1 cellular context compared by ENCODE assay signal in the genomic region with DNA sequence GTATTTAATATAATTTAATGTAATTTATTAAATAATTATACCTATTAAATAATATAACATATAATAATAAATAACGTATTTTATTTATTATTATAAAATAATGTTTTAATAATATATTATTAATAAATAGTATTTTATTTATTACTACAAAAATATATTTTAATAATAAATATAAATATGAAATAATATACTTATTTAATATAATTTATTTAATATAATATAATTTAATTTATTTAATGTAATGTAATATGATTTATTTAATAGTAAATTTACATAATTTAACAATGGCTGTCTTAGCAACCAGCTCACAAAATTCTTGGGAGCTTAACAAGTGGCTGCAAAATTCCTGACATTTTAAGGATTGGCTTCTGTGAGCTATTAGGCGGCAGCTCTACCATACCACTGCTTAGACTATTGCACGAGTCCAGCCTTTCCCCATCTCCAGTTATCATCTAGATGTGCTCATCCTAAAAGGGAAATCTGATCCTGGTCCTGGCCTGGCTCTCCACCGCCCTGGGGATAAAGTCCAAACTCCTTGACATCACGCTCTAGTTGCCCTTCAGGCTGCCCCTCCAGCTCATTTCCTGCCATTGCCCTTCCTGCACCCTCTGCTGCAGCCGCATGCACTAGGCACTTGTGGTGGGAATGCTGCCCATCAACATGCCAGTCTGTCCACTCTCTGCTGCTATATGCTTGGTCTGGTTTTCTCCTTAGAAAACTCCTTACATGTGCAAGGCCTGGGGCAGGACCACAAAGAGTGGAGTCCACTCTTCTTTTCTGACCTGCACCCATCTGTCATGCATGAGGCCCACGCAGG.
TF ChIP-seq lines count a peak whose summit lies in the region.

No MANE protein-coding gene starts in this region.

TF ChIP-seq in HepG2, 621 proteins besides CTCF, POLR2A, EP300 and RAD21 (continued from another document and continues in another):
- TF ChIP-seq, protein P1, sequence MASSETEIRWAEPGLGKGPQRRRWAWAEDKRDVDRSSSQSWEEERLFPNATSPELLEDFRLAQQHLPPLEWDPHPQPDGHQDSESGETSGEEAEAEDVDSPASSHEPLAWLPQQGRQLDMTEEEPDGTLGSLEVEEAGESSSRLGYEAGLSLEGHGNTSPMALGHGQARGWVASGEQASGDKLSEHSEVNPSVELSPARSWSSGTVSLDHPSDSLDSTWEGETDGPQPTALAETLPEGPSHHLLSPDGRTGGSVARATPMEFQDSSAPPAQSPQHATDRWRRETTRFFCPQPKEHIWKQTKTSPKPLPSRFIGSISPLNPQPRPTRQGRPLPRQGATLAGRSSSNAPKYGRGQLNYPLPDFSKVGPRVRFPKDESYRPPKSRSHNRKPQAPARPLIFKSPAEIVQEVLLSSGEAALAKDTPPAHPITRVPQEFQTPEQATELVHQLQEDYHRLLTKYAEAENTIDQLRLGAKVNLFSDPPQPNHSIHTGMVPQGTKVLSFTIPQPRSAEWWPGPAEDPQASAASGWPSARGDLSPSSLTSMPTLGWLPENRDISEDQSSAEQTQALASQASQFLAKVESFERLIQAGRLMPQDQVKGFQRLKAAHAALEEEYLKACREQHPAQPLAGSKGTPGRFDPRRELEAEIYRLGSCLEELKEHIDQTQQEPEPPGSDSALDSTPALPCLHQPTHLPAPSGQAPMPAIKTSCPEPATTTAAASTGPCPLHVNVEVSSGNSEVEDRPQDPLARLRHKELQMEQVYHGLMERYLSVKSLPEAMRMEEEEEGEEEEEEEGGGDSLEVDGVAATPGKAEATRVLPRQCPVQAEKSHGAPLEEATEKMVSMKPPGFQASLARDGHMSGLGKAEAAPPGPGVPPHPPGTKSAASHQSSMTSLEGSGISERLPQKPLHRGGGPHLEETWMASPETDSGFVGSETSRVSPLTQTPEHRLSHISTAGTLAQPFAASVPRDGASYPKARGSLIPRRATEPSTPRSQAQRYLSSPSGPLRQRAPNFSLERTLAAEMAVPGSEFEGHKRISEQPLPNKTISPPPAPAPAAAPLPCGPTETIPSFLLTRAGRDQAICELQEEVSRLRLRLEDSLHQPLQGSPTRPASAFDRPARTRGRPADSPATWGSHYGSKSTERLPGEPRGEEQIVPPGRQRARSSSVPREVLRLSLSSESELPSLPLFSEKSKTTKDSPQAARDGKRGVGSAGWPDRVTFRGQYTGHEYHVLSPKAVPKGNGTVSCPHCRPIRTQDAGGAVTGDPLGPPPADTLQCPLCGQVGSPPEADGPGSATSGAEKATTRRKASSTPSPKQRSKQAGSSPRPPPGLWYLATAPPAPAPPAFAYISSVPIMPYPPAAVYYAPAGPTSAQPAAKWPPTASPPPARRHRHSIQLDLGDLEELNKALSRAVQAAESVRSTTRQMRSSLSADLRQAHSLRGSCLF (CRISPR knock-in tag; IDR thresholded peaks at IDR 0.05; ENCODE audit: borderline replicate concordance), result no peak
- TF ChIP-seq ATAD3A (CRISPR knock-in tag; IDR thresholded peaks at IDR 0.05), result no peak
- no peak for TF ChIP-seq GPN1 (CRISPR knock-in tag; IDR thresholded peaks at IDR 0.05; ENCODE audit: borderline replicate concordance)
- TF ChIP-seq SMARCC2 (IDR thresholded peaks at IDR 0.05), result no peak
- TF ChIP-seq, protein P2, sequence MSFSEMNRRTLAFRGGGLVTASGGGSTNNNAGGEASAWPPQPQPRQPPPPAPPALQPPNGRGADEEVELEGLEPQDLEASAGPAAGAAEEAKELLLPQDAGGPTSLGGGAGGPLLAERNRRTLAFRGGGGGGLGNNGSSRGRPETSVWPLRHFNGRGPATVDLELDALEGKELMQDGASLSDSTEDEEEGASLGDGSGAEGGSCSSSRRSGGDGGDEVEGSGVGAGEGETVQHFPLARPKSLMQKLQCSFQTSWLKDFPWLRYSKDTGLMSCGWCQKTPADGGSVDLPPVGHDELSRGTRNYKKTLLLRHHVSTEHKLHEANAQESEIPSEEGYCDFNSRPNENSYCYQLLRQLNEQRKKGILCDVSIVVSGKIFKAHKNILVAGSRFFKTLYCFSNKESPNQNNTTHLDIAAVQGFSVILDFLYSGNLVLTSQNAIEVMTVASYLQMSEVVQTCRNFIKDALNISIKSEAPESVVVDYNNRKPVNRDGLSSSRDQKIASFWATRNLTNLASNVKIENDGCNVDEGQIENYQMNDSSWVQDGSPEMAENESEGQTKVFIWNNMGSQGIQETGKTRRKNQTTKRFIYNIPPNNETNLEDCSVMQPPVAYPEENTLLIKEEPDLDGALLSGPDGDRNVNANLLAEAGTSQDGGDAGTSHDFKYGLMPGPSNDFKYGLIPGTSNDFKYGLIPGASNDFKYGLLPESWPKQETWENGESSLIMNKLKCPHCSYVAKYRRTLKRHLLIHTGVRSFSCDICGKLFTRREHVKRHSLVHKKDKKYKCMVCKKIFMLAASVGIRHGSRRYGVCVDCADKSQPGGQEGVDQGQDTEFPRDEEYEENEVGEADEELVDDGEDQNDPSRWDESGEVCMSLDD (CRISPR knock-in tag; IDR thresholded peaks at IDR 0.05; ENCODE audit: borderline replicate concordance), result no peak
- TF ChIP-seq ZNF672 (CRISPR knock-in tag; IDR thresholded peaks at IDR 0.05), result no peak
- no peak for TF ChIP-seq ZNF557 (CRISPR knock-in tag; IDR thresholded peaks at IDR 0.05)
- peak; percentile 69 for TF ChIP-seq ELF3 (CRISPR knock-in tag; IDR thresholded peaks at IDR 0.05)
- TF ChIP-seq, protein P3, sequence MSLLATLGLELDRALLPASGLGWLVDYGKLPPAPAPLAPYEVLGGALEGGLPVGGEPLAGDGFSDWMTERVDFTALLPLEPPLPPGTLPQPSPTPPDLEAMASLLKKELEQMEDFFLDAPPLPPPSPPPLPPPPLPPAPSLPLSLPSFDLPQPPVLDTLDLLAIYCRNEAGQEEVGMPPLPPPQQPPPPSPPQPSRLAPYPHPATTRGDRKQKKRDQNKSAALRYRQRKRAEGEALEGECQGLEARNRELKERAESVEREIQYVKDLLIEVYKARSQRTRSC (CRISPR knock-in tag; IDR thresholded peaks at IDR 0.05; ENCODE audit: low read depth), result no peak
- no peak for TF ChIP-seq DPF2 (CRISPR knock-in tag; IDR thresholded peaks at IDR 0.05; ENCODE audit: borderline replicate concordance, low read depth)
- TF ChIP-seq, protein P4, sequence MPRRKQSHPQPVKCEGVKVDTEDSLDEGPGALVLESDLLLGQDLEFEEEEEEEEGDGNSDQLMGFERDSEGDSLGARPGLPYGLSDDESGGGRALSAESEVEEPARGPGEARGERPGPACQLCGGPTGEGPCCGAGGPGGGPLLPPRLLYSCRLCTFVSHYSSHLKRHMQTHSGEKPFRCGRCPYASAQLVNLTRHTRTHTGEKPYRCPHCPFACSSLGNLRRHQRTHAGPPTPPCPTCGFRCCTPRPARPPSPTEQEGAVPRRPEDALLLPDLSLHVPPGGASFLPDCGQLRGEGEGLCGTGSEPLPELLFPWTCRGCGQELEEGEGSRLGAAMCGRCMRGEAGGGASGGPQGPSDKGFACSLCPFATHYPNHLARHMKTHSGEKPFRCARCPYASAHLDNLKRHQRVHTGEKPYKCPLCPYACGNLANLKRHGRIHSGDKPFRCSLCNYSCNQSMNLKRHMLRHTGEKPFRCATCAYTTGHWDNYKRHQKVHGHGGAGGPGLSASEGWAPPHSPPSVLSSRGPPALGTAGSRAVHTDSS (CRISPR knock-in tag; conservative IDR thresholded peaks at IDR 0.05), result no peak
- TF ChIP-seq ZNF768 (CRISPR knock-in tag; IDR thresholded peaks at IDR 0.05), result no peak
- TF ChIP-seq TEAD3 (CRISPR knock-in tag; optimal IDR thresholded peaks at IDR 0.05; ENCODE audit: borderline replicate concordance), result peak; percentile 70
- TF ChIP-seq, protein P5, sequence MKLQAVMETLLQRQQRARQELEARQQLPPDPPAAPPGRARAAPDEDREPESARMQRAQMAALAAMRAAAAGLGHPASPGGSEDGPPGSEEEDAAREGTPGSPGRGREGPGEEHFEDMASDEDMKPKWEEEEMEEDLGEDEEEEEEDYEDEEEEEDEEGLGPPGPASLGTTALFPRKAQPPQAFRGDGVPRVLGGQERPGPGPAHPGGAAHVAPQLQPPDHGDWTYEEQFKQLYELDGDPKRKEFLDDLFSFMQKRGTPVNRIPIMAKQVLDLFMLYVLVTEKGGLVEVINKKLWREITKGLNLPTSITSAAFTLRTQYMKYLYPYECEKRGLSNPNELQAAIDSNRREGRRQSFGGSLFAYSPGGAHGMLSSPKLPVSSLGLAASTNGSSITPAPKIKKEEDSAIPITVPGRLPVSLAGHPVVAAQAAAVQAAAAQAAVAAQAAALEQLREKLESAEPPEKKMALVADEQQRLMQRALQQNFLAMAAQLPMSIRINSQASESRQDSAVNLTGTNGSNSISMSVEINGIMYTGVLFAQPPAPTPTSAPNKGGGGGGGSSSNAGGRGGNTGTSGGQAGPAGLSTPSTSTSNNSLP (IDR thresholded peaks at IDR 0.05; ENCODE audit: low read depth, low read length), result 0 out of 2 replicates have a peak, but pooled peaks have one; percentile 19
- no peak for TF ChIP-seq ZNF775 (CRISPR knock-in tag; IDR thresholded peaks at IDR 0.05; ENCODE audit: borderline replicate concordance)
- TF ChIP-seq IKZF1 (IDR thresholded peaks at IDR 0.05), result no peak
- TF ChIP-seq NBN (conservative IDR thresholded peaks at IDR 0.05), result no peak
- TF ChIP-seq FIP1L1 (IDR thresholded peaks at IDR 0.05; ENCODE audit: borderline replicate concordance, insufficient read depth, low read depth, low read length), result no peak
- no peak for TF ChIP-seq PAF1 (CRISPR knock-in tag; IDR thresholded peaks at IDR 0.05)
- TF ChIP-seq HOXA7 (CRISPR knock-in tag; IDR thresholded peaks at IDR 0.05), result no peak
- TF ChIP-seq XRCC5 (optimal IDR thresholded peaks at IDR 0.05; ENCODE audit: low read length), result peak; percentile 76
- no peak for TF ChIP-seq DNMT1 (CRISPR knock-in tag; IDR thresholded peaks at IDR 0.05)
- TF ChIP-seq, protein P6, sequence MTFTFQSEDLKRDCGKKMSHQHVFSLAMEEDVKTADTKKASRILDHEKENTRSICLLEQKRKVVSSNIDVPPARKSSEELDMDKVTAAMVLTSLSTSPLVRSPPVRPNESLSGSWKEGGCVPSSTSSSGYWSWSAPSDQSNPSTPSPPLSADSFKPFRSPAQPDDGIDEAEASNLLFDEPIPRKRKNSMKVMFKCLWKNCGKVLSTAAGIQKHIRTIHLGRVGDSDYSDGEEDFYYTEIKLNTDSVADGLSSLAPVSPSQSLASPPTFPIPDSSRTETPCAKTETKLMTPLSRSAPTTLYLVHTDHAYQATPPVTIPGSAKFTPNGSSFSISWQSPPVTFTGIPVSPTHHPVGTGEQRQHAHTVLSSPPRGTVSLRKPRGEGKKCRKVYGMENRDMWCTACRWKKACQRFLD (CRISPR knock-in tag; IDR thresholded peaks at IDR 0.05; ENCODE audit: borderline replicate concordance), result no peak
- no peak for TF ChIP-seq ARNT2 (CRISPR knock-in tag; IDR thresholded peaks at IDR 0.05; ENCODE audit: low read depth)
- 0 out of 2 replicates have a peak, but pooled peaks have one; percentile 27 for TF ChIP-seq KDM2A (CRISPR knock-in tag; IDR thresholded peaks at IDR 0.05; ENCODE audit: borderline replicate concordance, low read depth)
- no peak for TF ChIP-seq MEIS2 (CRISPR knock-in tag; IDR thresholded peaks at IDR 0.05)
- TF ChIP-seq ZNF451 (CRISPR knock-in tag; IDR thresholded peaks at IDR 0.05), result no peak
- TF ChIP-seq, protein P7, sequence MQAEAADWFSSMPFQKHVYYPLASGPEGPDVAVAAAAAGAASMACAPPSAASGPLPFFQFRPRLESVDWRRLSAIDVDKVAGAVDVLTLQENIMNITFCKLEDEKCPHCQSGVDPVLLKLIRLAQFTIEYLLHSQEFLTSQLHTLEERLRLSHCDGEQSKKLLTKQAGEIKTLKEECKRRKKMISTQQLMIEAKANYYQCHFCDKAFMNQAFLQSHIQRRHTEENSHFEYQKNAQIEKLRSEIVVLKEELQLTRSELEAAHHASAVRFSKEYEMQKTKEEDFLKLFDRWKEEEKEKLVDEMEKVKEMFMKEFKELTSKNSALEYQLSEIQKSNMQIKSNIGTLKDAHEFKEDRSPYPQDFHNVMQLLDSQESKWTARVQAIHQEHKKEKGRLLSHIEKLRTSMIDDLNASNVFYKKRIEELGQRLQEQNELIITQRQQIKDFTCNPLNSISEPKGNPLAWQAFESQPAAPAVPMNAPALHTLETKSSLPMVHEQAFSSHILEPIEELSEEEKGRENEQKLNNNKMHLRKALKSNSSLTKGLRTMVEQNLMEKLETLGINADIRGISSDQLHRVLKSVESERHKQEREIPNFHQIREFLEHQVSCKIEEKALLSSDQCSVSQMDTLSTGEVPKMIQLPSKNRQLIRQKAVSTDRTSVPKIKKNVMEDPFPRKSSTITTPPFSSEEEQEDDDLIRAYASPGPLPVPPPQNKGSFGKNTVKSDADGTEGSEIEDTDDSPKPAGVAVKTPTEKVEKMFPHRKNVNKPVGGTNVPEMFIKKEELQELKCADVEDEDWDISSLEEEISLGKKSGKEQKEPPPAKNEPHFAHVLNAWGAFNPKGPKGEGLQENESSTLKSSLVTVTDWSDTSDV (CRISPR knock-in tag; IDR thresholded peaks at IDR 0.05), result no peak
- TF ChIP-seq, protein P8, sequence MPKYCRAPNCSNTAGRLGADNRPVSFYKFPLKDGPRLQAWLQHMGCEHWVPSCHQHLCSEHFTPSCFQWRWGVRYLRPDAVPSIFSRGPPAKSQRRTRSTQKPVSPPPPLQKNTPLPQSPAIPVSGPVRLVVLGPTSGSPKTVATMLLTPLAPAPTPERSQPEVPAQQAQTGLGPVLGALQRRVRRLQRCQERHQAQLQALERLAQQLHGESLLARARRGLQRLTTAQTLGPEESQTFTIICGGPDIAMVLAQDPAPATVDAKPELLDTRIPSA (CRISPR knock-in tag; IDR thresholded peaks at IDR 0.05; ENCODE audit: borderline replicate concordance), result no peak
- TF ChIP-seq, protein P9, sequence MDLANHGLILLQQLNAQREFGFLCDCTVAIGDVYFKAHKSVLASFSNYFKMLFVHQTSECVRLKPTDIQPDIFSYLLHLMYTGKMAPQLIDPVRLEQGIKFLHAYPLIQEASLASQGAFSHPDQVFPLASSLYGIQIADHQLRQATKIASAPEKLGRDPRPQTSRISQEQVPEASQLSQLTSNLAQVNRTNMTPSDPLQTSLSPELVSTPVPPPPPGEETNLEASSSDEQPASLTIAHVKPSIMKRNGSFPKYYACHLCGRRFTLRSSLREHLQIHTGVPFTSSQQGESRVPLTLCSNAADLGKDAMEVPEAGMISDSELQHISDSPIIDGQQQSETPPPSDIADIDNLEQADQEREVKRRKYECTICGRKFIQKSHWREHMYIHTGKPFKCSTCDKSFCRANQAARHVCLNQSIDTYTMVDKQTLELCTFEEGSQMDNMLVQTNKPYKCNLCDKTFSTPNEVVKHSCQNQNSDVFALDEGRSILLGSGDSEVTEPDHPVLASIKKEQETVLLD (CRISPR knock-in tag; IDR thresholded peaks at IDR 0.05; ENCODE audit: low read depth), result no peak
- TF ChIP-seq, protein P10, sequence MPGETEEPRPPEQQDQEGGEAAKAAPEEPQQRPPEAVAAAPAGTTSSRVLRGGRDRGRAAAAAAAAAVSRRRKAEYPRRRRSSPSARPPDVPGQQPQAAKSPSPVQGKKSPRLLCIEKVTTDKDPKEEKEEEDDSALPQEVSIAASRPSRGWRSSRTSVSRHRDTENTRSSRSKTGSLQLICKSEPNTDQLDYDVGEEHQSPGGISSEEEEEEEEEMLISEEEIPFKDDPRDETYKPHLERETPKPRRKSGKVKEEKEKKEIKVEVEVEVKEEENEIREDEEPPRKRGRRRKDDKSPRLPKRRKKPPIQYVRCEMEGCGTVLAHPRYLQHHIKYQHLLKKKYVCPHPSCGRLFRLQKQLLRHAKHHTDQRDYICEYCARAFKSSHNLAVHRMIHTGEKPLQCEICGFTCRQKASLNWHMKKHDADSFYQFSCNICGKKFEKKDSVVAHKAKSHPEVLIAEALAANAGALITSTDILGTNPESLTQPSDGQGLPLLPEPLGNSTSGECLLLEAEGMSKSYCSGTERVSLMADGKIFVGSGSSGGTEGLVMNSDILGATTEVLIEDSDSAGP (CRISPR knock-in tag; IDR thresholded peaks at IDR 0.05; ENCODE audit: borderline replicate concordance), result peak; percentile 51
